In genomic region chr21:43938751-43939442, GRCh38 we compare ENCODE assay signal across 8 cellular contexts.
DNase-seq lines count a peak whose midpoint lies in the region; ATAC-seq and TF ChIP-seq lines count a peak whose summit lies in the region.

No MANE protein-coding gene starts in this region.

- no peaks in the 10 kb centered on the region for H3K79me2 ChIP-seq in PC-9 (ENCODE audit: low read depth)

- no TSS peak for BruUV-seq in PC-9 (replicated peaks; lab: Mats Ljungman, UMichigan)

- H3K27me3 ChIP-seq in BJ (ENCODE audit: control insufficient read depth, insufficient read depth, low read length) (no peaks in the 10 kb centered on the region), PC-9 (ENCODE audit: insufficient read depth, low read depth) (no peaks in the 10 kb centered on the region)

- no peaks in the 10 kb centered on the region for H3K4me1 ChIP-seq in PC-9 (replicated peaks; ENCODE audit: insufficient read depth)

- H3K9me2 ChIP-seq in PC-9 (ENCODE audit: insufficient read depth), result no peaks in the 10 kb centered on the region

- ATAC-seq in GM19023 (IDR thresholded peaks at IDR 0.05; ENCODE audit: unreplicated experiment), result peak; percentile 84
- ATAC-seq in HG03175 (IDR thresholded peaks at IDR 0.05; ENCODE audit: unreplicated experiment), result peak; percentile 81

- CTCF ChIA-PET in BJ (lab: Yijun Ruan, JAX) (interaction anchor here (0.7 to 2.4 kb wide), 7 partner anchors 10 to 128 kb away, joined by 3 to 11 read pairs (median 4); no protein-coding TSS in a partner anchor), PC-9 (lab: Charles Lee) (interaction anchor here (1.0 kb wide), 1 partner anchor 127 kb away, joined by 3 read pairs; no protein-coding TSS in a partner anchor)

- no peak overlapping the region for H3K27ac ChIP-seq in PC-9
- H3K27ac ChIP-seq in substantia nigra (ENCODE audit: low read depth, low read length, poor library complexity, severe bottlenecking), result peak overlapping the region; percentile 58

- no peaks in the 10 kb centered on the region for H3F3A ChIP-seq in PC-9 (ENCODE audit: insufficient read depth, low read depth)

- peak overlapping the region; percentile 72 for H3K4me2 ChIP-seq in PC-9

- intact Hi-C loops in PC-9 (cut with micrococcal nuclease; ENCODE audit: unreplicated experiment), result loop anchor here (2.0 kb wide), 1 partner anchor 128 kb away; no protein-coding TSS in a partner anchor

- no peak overlapping the region for H2AFZ ChIP-seq in PC-9

- TF ChIP-seq CTCF in BJ (IDR thresholded peaks at IDR 0.05; ENCODE audit: insufficient read depth, low read depth, low read length), result peak; percentile 88
- peak; percentile 86 for TF ChIP-seq CTCF in PC-9 (conservative IDR thresholded peaks at IDR 0.05)
- peak; percentile 76 for TF ChIP-seq CTCF in foreskin fibroblast (IDR thresholded peaks at IDR 0.05; ENCODE audit: low read depth, low read length)

- no peaks in the 10 kb centered on the region for H3K9me3 ChIP-seq in PC-9 (ENCODE audit: insufficient read depth, low read depth)

- H3K4me3 ChIP-seq in BJ (ENCODE audit: low read depth, low read length) (no peak overlapping the region), PC-9 (peak overlapping the region; percentile 44; the same call in 1 of the 2 replicates), foreskin fibroblast (ENCODE audit: low read depth in 1 of 2, low read length in 2 of 2) (no peak overlapping the region)

- POLR2A ChIA-PET in BJ (lab: Charles Lee), result no interaction called here
- POLR2A ChIA-PET in PC-9 (lab: Charles Lee; ENCODE audit: unreplicated experiment), result interaction anchor here (0.6 kb wide), 1 partner anchor 95 kb away, joined by 6 read pairs; no protein-coding TSS in a partner anchor

- peaks cover 12% of the 10 kb centered on the region for H3K36me3 ChIP-seq in BJ (ENCODE audit: control insufficient read depth, insufficient read depth, low read length)
- H3K36me3 ChIP-seq in PC-9 (ENCODE audit: low read depth), result no peaks in the 10 kb centered on the region

- no peaks in the 10 kb centered on the region for H4K20me1 ChIP-seq in PC-9 (ENCODE audit: insufficient read depth)

- DNase-seq in BJ (ENCODE audit: low read depth), result no peak
- peak in 1 of 2 experiments; percentile 79 for DNase-seq in PC-9
- DNase-seq in activated T-helper 1 cell treated with anti-CD3 and anti-CD28 coated beads, Interleukin-2, amount 50 U/mL, for 16 hours (ENCODE audit: low read depth in 1 of 2, low spot score in 1 of 2), result peak; percentile 79 to 84
- DNase-seq in foreskin fibroblast, result peak; percentile 34 to 68
- DNase-seq in occipital lobe (lab: John Stamatoyannopoulos, UW), result peak; percentile 27
- DNase-seq in substantia nigra (lab: John Stamatoyannopoulos, UW), result peak in 47 of 49 donors; percentile 17 to 88 (median 66)
